ENCODE assay signal across 1 cellular context in genomic region chr10:27241640-27242472, GRCh38.
TF ChIP-seq lines count a peak whose summit lies in the region.

No MANE protein-coding gene starts in this region.

TF ChIP-seq in GM12878, 131 proteins besides CTCF, POLR2A, EP300 and RAD21 (continued from another document and continues in another):
- TF ChIP-seq MXI1 (IDR thresholded peaks at IDR 0.05; ENCODE audit: low read depth, low read length) (peak; percentile 72; the same call in 1 of the 2 replicates), SP1 (IDR thresholded peaks at IDR 0.05; ENCODE audit: low read depth, low read length) (peak; percentile 24), IRF4 (IDR thresholded peaks at IDR 0.05; ENCODE audit: low read depth, low read length) (peak; percentile 18; the same call in 1 of the 2 replicates), MTA2 (IDR thresholded peaks at IDR 0.05; ENCODE audit: low read depth) (0 out of 2 replicates have a peak, but pooled peaks have one; percentile 36), NR2F1 (conservative IDR thresholded peaks at IDR 0.05) (0 out of 2 replicates have a peak, but pooled peaks have one; percentile 25), SIX5 (IDR thresholded peaks at IDR 0.05; ENCODE audit: low read depth, low read length, severe bottlenecking) (peak; percentile 84), ZNF207 (IDR thresholded peaks at IDR 0.05; ENCODE audit: borderline replicate concordance) (peak; percentile 74; the same call in 1 of the 2 replicates), ZBTB11 (CRISPR knock-in tag; IDR thresholded peaks at IDR 0.05) (peak; percentile 60), BACH1 (IDR thresholded peaks at IDR 0.05; ENCODE audit: borderline replicate concordance) (peak; percentile 47; the same call in 1 of the 2 replicates), ETV6 (conservative IDR thresholded peaks at IDR 0.05 in 1 of 2, IDR thresholded peaks at IDR 0.05 in 1 of 2; ENCODE audit: borderline replicate concordance in 1 of 2, low read depth in 1 of 2) (peak in 1 of 2 experiments; percentile 94; a peak in 2 of 4 replicates), JUND (IDR thresholded peaks at IDR 0.05; ENCODE audit: low read depth, low read length) (no peak), HDAC2 (IDR thresholded peaks at IDR 0.05) (no peak), MEF2B (IDR thresholded peaks at IDR 0.05; ENCODE audit: partially characterized antibody, poor library complexity, severe bottlenecking) (peak; percentile 13), STAT1 (conservative IDR thresholded peaks at IDR 0.05) (no peak), ZSCAN29 (IDR thresholded peaks at IDR 0.05) (no peak), BCL11A (IDR thresholded peaks at IDR 0.05; ENCODE audit: low read depth, low read length) (0 out of 2 replicates have a peak, but pooled peaks have one; percentile 34), TBL1XR1 (IDR thresholded peaks at IDR 0.05; ENCODE audit: low read depth, low read length) (no peak), CHD2 (IDR thresholded peaks at IDR 0.05; ENCODE audit: borderline replicate concordance, low read depth, low read length) (0 out of 2 replicates have a peak, but pooled peaks have one; percentile 36), FOXK2 (IDR thresholded peaks at IDR 0.05) (no peak), CREB1 (IDR thresholded peaks at IDR 0.05; ENCODE audit: low read depth) (peak; percentile 65), ZBTB40 (IDR thresholded peaks at IDR 0.05; ENCODE audit: borderline replicate concordance) (peak; percentile 91), ATF7 (IDR thresholded peaks at IDR 0.05; ENCODE audit: low read depth) (peak; percentile 59), SREBF1 (IDR thresholded peaks at IDR 0.05; ENCODE audit: low read length) (peak; percentile 27; the same call in 1 of the 2 replicates), RB1 (IDR thresholded peaks at IDR 0.05; ENCODE audit: borderline replicate concordance) (0 out of 2 replicates have a peak, but pooled peaks have one; percentile 35), PKNOX1 (IDR thresholded peaks at IDR 0.05) (peak; percentile 46), KLF5 (IDR thresholded peaks at IDR 0.05; ENCODE audit: partially characterized antibody) (peak; percentile 51), POLR2AphosphoS2 (IDR thresholded peaks at IDR 0.05; ENCODE audit: low read depth, low read length) (peak; percentile 75), HDGF (IDR thresholded peaks at IDR 0.05) (no peak), GATAD2B (conservative IDR thresholded peaks at IDR 0.05; ENCODE audit: low read depth) (peak; percentile 68), RCOR1 (conservative IDR thresholded peaks at IDR 0.05; ENCODE audit: low read depth, low read length) (no peak), PML (IDR thresholded peaks at IDR 0.05; ENCODE audit: low read length) (peak; percentile 56; the same call in 1 of the 2 replicates), NFIC (IDR thresholded peaks at IDR 0.05; ENCODE audit: low read depth, low read length) (0 out of 2 replicates have a peak, but pooled peaks have one; percentile 16), RUNX3 (IDR thresholded peaks at IDR 0.05; ENCODE audit: low read length) (peak; percentile 74), EED (IDR thresholded peaks at IDR 0.05; ENCODE audit: low read depth) (0 out of 2 replicates have a peak, but pooled peaks have one; percentile 59), IRF5 (IDR thresholded peaks at IDR 0.05; ENCODE audit: borderline replicate concordance) (no peak), IKZF2 (IDR thresholded peaks at IDR 0.05) (peak; percentile 53; a peak in 3 of 4 replicates)
- TF ChIP-seq, protein P1, sequence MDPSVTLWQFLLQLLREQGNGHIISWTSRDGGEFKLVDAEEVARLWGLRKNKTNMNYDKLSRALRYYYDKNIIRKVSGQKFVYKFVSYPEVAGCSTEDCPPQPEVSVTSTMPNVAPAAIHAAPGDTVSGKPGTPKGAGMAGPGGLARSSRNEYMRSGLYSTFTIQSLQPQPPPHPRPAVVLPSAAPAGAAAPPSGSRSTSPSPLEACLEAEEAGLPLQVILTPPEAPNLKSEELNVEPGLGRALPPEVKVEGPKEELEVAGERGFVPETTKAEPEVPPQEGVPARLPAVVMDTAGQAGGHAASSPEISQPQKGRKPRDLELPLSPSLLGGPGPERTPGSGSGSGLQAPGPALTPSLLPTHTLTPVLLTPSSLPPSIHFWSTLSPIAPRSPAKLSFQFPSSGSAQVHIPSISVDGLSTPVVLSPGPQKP (IDR thresholded peaks at IDR 0.05; ENCODE audit: low read depth, low read length) = 0 out of 2 replicates have a peak, but pooled peaks have one; percentile 44
- TF ChIP-seq, protein P2, sequence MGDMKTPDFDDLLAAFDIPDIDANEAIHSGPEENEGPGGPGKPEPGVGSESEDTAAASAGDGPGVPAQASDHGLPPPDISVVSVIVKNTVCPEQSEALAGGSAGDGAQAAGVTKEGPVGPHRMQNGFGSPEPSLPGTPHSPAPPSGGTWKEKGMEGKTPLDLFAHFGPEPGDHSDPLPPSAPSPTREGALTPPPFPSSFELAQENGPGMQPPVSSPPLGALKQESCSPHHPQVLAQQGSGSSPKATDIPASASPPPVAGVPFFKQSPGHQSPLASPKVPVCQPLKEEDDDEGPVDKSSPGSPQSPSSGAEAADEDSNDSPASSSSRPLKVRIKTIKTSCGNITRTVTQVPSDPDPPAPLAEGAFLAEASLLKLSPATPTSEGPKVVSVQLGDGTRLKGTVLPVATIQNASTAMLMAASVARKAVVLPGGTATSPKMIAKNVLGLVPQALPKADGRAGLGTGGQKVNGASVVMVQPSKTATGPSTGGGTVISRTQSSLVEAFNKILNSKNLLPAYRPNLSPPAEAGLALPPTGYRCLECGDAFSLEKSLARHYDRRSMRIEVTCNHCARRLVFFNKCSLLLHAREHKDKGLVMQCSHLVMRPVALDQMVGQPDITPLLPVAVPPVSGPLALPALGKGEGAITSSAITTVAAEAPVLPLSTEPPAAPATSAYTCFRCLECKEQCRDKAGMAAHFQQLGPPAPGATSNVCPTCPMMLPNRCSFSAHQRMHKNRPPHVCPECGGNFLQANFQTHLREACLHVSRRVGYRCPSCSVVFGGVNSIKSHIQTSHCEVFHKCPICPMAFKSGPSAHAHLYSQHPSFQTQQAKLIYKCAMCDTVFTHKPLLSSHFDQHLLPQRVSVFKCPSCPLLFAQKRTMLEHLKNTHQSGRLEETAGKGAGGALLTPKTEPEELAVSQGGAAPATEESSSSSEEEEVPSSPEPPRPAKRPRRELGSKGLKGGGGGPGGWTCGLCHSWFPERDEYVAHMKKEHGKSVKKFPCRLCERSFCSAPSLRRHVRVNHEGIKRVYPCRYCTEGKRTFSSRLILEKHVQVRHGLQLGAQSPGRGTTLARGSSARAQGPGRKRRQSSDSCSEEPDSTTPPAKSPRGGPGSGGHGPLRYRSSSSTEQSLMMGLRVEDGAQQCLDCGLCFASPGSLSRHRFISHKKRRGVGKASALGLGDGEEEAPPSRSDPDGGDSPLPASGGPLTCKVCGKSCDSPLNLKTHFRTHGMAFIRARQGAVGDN (IDR thresholded peaks at IDR 0.05) = peak; percentile 67; the same call in 1 of the 2 replicates
- TF ChIP-seq, protein P3, sequence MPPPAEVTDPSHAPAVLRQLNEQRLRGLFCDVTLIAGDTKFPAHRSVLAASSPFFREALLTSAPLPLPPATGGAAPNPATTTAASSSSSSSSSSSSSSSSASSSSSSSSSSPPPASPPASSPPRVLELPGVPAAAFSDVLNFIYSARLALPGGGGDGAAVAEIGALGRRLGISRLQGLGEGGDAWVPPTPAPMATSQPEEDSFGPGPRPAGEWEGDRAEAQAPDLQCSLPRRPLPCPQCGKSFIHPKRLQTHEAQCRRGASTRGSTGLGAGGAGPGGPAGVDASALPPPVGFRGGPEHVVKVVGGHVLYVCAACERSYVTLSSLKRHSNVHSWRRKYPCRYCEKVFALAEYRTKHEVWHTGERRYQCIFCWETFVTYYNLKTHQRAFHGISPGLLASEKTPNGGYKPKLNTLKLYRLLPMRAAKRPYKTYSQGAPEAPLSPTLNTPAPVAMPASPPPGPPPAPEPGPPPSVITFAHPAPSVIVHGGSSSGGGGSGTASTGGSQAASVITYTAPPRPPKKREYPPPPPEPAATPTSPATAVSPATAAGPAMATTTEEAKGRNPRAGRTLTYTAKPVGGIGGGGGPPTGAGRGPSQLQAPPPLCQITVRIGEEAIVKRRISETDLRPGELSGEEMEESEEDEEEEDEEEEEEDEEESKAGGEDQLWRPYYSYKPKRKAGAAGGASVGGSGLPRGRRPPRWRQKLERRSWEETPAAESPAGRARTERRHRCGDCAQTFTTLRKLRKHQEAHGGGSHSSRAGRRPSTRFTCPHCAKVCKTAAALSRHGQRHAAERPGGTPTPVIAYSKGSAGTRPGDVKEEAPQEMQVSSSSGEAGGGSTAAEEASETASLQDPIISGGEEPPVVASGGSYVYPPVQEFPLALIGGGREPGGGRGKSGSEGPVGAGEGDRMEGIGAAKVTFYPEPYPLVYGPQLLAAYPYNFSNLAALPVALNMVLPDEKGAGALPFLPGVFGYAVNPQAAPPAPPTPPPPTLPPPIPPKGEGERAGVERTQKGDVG (CRISPR knock-in tag; IDR thresholded peaks at IDR 0.05) = no peak
